ENCODE assay signal across 8 cellular contexts in the genomic region with DNA sequence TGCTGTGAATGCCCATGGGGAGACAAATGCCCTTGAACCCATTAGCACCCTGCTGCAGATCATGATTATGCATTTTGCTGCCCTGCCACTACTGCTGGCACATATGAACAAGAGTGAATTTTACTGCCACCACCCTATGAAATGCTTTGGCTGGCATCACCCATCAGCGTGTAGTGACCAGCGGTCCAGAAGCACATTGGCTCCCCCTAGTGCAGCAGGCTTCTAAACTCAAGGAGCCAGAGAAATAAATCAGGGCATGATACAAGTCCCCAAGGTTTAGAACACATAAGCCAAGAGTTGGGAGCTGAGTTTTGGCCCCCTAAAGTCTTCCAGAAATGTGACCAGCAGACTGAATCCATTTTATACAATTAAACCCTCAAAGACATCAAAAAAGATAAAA.
DNase-seq lines count a peak whose midpoint lies in the region; ATAC-seq, FAIRE-seq and TF ChIP-seq lines count a peak whose summit lies in the region.
"Not testable (repeated sequence)": the region's sequence is repeated elsewhere in the genome, so short reads cannot be mapped to it uniquely, and the experiment has no call there.

No MANE protein-coding gene starts in this region.

- H3K27ac ChIP-seq in A549, VCaP: not testable (repeated sequence)

- TF ChIP-seq CTCF in A549 (IDR thresholded peaks at IDR 0.05), result not testable (repeated sequence)
- TF ChIP-seq CTCF in VCaP (conservative IDR thresholded peaks at IDR 0.05) (0 out of 2 replicates have a peak, but pooled peaks have one; percentile 12), type B pancreatic cell (conservative IDR thresholded peaks at IDR 0.05) (peak; percentile 15)

- not testable (repeated sequence) for H3K9me3 ChIP-seq in A549

- H3K4me1 ChIP-seq in A549, result not testable (repeated sequence)

- TF ChIP-seq RAD21 in A549 (conservative IDR thresholded peaks at IDR 0.05 in 1 of 2, IDR thresholded peaks at IDR 0.05 in 1 of 2), result not testable (repeated sequence)
- peak; percentile 12; the same call in 1 of the 2 replicates for TF ChIP-seq RAD21 in Ishikawa (IDR thresholded peaks at IDR 0.05; ENCODE audit: low read depth)

- not testable (repeated sequence) for H3K4me1 Mint-ChIP-seq in type B pancreatic cell (ENCODE audit: unreplicated experiment)

- not testable (repeated sequence) for H3K9me3 Mint-ChIP-seq in type B pancreatic cell

- POLR2A ChIA-PET in A549 (lab: Yijun Ruan, JAX), result not testable (repeated sequence)

- ATAC-seq in A549, result not testable (repeated sequence)

- not testable (repeated sequence) for H3K36me3 Mint-ChIP-seq in type B pancreatic cell

- not testable (repeated sequence) for H3K4me3 Mint-ChIP-seq in type B pancreatic cell

- H3K27ac Mint-ChIP-seq in type B pancreatic cell, result not testable (repeated sequence)

- CTCF ChIA-PET in A549 (lab: Yijun Ruan, JAX), result not testable (repeated sequence)

- DNase-seq in A549 (ENCODE audit: low read depth in 1 of 2, low spot score in 1 of 2), result peak in 1 of 2 experiments; percentile 1
- DNase-seq in GM12892 (ENCODE audit: insufficient read length); type B pancreatic cell (ENCODE audit: extremely low spot score, unreplicated experiment): not testable (repeated sequence)
- peak; percentile 48 for DNase-seq in NCI-H69 (lab: John Stamatoyannopoulos, UW)
- peak; percentile 0 for DNase-seq in foreskin melanocyte
- peak; percentile 0 for DNase-seq in left kidney (ENCODE audit: low read depth, low spot score)

- FAIRE-seq in A549 (lab: Jason Lieb, UNC) (peak; percentile 49), GM12892 (lab: Jason Lieb, UNC) (peak; percentile 62)

- H3K4me3 ChIP-seq in A549, result not testable (repeated sequence)

- not testable (repeated sequence) for TF ChIP-seq EP300 in A549 (IDR thresholded peaks at IDR 0.05); Ishikawa (IDR thresholded peaks at IDR 0.05; ENCODE audit: borderline replicate concordance)

- TF ChIP-seq POLR2A in A549 (IDR thresholded peaks at IDR 0.05; ENCODE audit: low read length); GM12892 (IDR thresholded peaks at IDR 0.05; ENCODE audit: low read depth, low read length): not testable (repeated sequence)

- H3K4me2 ChIP-seq in A549, result not testable (repeated sequence)

- WGBS in A549 (ENCODE audit: missing lambda C conversion rate), result no CpG with 5 or more reads among the region's 2 CpGs

- not testable (repeated sequence) for H3K27me3 Mint-ChIP-seq in type B pancreatic cell
